1 cellular context compared by ENCODE assay signal in the genomic region with DNA sequence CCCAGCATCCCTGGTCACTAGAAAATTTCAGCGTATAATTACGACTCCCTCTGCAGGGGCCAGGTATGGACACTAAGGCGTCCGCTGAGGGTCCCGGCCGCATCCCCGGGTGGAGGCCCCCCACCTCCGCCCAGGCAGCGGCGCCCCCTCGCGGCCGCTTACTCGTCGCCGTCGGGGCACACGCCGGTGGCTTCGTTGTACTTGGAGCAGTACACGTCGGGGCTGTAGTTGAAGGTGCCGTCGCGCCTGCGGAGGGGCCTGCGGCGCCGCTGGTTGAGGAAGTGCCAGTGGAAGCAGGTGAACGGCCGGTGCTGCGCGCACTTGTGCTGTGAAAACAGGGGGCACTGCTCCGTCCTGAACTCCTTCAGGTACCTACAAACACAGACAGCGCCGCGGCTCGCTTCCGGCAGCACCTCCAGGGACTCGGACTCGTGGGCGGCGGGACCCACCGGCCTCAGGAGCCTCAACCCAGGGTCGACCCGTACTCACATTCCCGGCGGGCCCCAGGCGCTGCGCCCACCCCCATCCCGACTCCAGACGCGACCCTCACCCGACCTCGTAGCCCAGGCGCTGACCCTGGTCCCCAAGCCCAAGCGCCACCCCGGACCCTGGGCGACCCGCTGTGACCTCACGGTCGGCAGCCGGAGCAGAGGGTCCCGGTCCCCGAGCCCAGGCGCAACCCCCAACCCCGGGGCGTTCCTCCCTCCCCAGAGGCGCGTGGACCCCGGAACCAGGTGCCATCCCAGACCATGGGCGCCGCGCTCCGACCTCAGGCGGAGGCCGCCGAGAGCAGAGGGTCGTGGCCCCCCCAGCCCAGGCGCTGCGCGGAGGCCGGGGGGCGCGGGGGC.
TF ChIP-seq lines count a peak whose summit lies in the region.

No MANE protein-coding gene starts in this region.

TF ChIP-seq in HCT116, 20 proteins besides CTCF, POLR2A, EP300 and RAD21:
- TF ChIP-seq ZBTB33 (IDR thresholded peaks at IDR 0.05; ENCODE audit: extremely low read depth, insufficient replicate concordance, low read length) (no peak), EZH2 (IDR thresholded peaks at IDR 0.05) (no peak), POLR2AphosphoS5 (IDR thresholded peaks at IDR 0.05; ENCODE audit: low read depth, low read length) (no peak), ELF1 (IDR thresholded peaks at IDR 0.05; ENCODE audit: borderline replicate concordance, low read depth) (no peak), EGR1 (IDR thresholded peaks at IDR 0.05; ENCODE audit: low read depth) (no peak)
